ENCODE assay signal across 26 cellular contexts in genomic region chr10:59711871-59712491, GRCh38. TPM values are rescaled to one million over a fixed set of nuclear protein-coding genes. Genes with fewer than 3 reads are reported as not detected.
DNase-seq lines count a peak whose midpoint lies in the region; ATAC-seq and TF ChIP-seq lines count a peak whose summit lies in the region.
"Had no signal": no experiment of that assay in that cellular context is flagged by ENCODE, and none has a peak within 500 bp of the region (broad histone marks: within the 10 kb centered on the region; RNA-seq: fewer than 3 reads in every experiment).

No MANE protein-coding gene starts in this region.

- H4K5ac ChIP-seq in mesendoderm (ENCODE audit: low read length): no peak overlapping the region

- no peak overlapping the region for H3K18ac ChIP-seq in mesendoderm (ENCODE audit: low read length)

- H3F3A ChIP-seq in GM23248 (ENCODE audit: insufficient read depth): no peaks in the 10 kb centered on the region

- no peak overlapping the region for H2AK5ac ChIP-seq in mesendoderm (ENCODE audit: low read length)

- H2BK5ac ChIP-seq in mesendoderm (ENCODE audit: low read length): no peak overlapping the region

- H3K9me3 ChIP-seq in adrenal gland (replicated peaks in 1 of 3): no peaks in the 10 kb centered on the region
- H3K9me3 ChIP-seq in uterus: no peaks in the 10 kb centered on the region
- no peaks in the 10 kb centered on the region for H3K9me3 ChIP-seq in GM23248 (ENCODE audit: low read depth)
- H3K9me3 ChIP-seq: A549, Peyer's patch had no signal

- in situ Hi-C loops in GM23248 (cut with MboI): no loop called here

- no peaks in the 10 kb centered on the region for H4K20me1 ChIP-seq in GM23248 (ENCODE audit: insufficient read depth)

- no peaks in the 10 kb centered on the region for H3K79me1 ChIP-seq in mesendoderm (ENCODE audit: low read length)

- intact Hi-C loops in adrenal gland (cut with DNase I): no loop called here
- intact Hi-C loops in uterus (cut with DNase I; ENCODE audit: low total_unique reads): no loop called here

- H3K4me3 ChIP-seq in adrenal gland (no peak overlapping the region), mesendoderm (ENCODE audit: low read length) (no peak overlapping the region), uterus (no peak overlapping the region), GM23248 (no peak overlapping the region)
- H3K4me3 ChIP-seq: A549, Peyer's patch had no signal

- no peak overlapping the region for H4K8ac ChIP-seq in mesendoderm (ENCODE audit: low read depth, low read length)

- no peak for TF ChIP-seq CTCF in adrenal gland (IDR thresholded peaks at IDR 0.05)
- no peak for TF ChIP-seq CTCF in uterus (IDR thresholded peaks at IDR 0.05)

- no peak overlapping the region for H3K4ac ChIP-seq in mesendoderm (ENCODE audit: low read depth, low read length)

- H3K4me2 ChIP-seq in mesendoderm (ENCODE audit: low read length) (no peak overlapping the region), GM23248 (ENCODE audit: unreplicated experiment) (no peak overlapping the region)
- H3K4me2 ChIP-seq: A549 had no signal

- 30 to 42% (median 37%) methylated on average over 2 to 3 of the region's 3 CpGs for WGBS in adrenal gland, 4 donors
- no CpG with 5 or more reads among the region's 3 CpGs for WGBS in mesendoderm (ENCODE audit: extremely low coverage, insufficient coverage, low lambda C conversion rate)
- 60 to 63% methylated on average over 3 of the region's 3 CpGs for WGBS in GM23248 (ENCODE audit: low coverage in 1 of 2, low lambda C conversion rate in 2 of 2, missing lambda C conversion rate in 2 of 2), 2 experiments

- no peak overlapping the region for H2AFZ ChIP-seq in GM23248

- H3K27ac ChIP-seq in adrenal gland: peak overlapping the region in 3 of 5 donors; percentile 48 to 93 (median 51)
- H3K27ac ChIP-seq in mesendoderm (ENCODE audit: low read depth, low read length): no peak overlapping the region
- peak overlapping the region; percentile 91 for H3K27ac ChIP-seq in uterus
- no peak overlapping the region for H3K27ac ChIP-seq in GM23248
- H3K27ac ChIP-seq: A549, Peyer's patch had no signal

- H3K27me3 ChIP-seq in adrenal gland: no peaks in the 10 kb centered on the region
- H3K27me3 ChIP-seq in mesendoderm (ENCODE audit: insufficient read depth, low read length, poor library complexity): peaks cover 2% of the 10 kb centered on the region
- H3K27me3 ChIP-seq in uterus: no peaks in the 10 kb centered on the region
- H3K27me3 ChIP-seq in GM23248 (replicated peaks; ENCODE audit: insufficient read depth): peaks cover 54% of the 10 kb centered on the region
- H3K27me3 ChIP-seq: Peyer's patch had no signal

- H3K23ac ChIP-seq in mesendoderm (ENCODE audit: low read length): no peak overlapping the region

- DNase-seq in SK-N-DZ (ENCODE audit: low spot score) (peak; percentile 20), adrenal gland (peak in 6 of 7 donors; percentile 33 to 71 (median 64)), mesendoderm (peak; percentile 29), uterus (no peak), dermis blood vessel endothelial cell (no peak), GM23248 (no peak)
- DNase-seq: CD4-positive, CD25-positive, alpha-beta regulatory T cell; DMS79; H9; HFFc6; Karpas-422; NCI-H1694; NCI-H2081; NCI-H2171; NCI-H345; NCI-H524; NCI-H82; Peyer's patch had no signal

- H3K79me2 ChIP-seq in mesendoderm (ENCODE audit: control insufficient read depth, insufficient read depth, low read length) (no peaks in the 10 kb centered on the region), GM23248 (ENCODE audit: insufficient read depth) (no peaks in the 10 kb centered on the region)

- no peak overlapping the region for H3K9ac ChIP-seq in mesendoderm (ENCODE audit: low read length)
- H3K9ac ChIP-seq in GM23248: no peak overlapping the region

- H2BK15ac ChIP-seq in mesendoderm (replicated peaks; ENCODE audit: low read depth): no peak overlapping the region

- TF ChIP-seq POLR2A in adrenal gland (IDR thresholded peaks at IDR 0.05): no peak
- TF ChIP-seq POLR2A in uterus (IDR thresholded peaks at IDR 0.05): no peak

- peaks cover 7 to 22% of the 10 kb centered on the region in 2 donors for H3K4me1 ChIP-seq in adrenal gland (replicated peaks in 1 of 2)
- H3K4me1 ChIP-seq in mesendoderm (ENCODE audit: control insufficient read depth, low read depth, low read length): no peaks in the 10 kb centered on the region
- H3K4me1 ChIP-seq in uterus: peaks cover 0 to 7% of the 10 kb centered on the region in 2 donors
- H3K4me1 ChIP-seq in GM23248 (ENCODE audit: insufficient read depth): peaks cover 5% of the 10 kb centered on the region; the same call in 1 of the 2 replicates

- no peak overlapping the region for H2BK120ac ChIP-seq in mesendoderm (ENCODE audit: low read depth, low read length)

- no peak overlapping the region for H3K56ac ChIP-seq in mesendoderm (ENCODE audit: low read length)

- H3K36me3 ChIP-seq in adrenal gland (replicated peaks in 1 of 2): no peaks in the 10 kb centered on the region
- no peaks in the 10 kb centered on the region for H3K36me3 ChIP-seq in mesendoderm (ENCODE audit: control insufficient read depth, insufficient read depth, low read length)
- H3K36me3 ChIP-seq in uterus: no peaks in the 10 kb centered on the region
- H3K36me3 ChIP-seq in GM23248 (ENCODE audit: low read depth): no peaks in the 10 kb centered on the region
- H3K36me3 ChIP-seq: Peyer's patch had no signal

- no peaks in the 10 kb centered on the region for H3K9me2 ChIP-seq in GM23248 (ENCODE audit: insufficient read depth)

- no peak for ATAC-seq in HG03521 (IDR thresholded peaks at IDR 0.05; ENCODE audit: unreplicated experiment)
- ATAC-seq in HG03439 (IDR thresholded peaks at IDR 0.05; ENCODE audit: unreplicated experiment): no peak
- ATAC-seq: A549, Right ventricle myocardium inferior had no signal

RNA-seq across cellular contexts. Expression of gene SLC16A9, which starts 2.3 kb away (rescaled TPM):
- polyA plus RNA-seq in SK-N-DZ (2014; cell fraction: cytosol; rRNA removed): 14.2 and 16.4 TPM in 2 replicates
- polyA plus RNA-seq in SK-N-DZ (2014; cell fraction: nucleus; rRNA removed): 9.9 and 10.5 TPM in 2 replicates
- total RNA-seq in adrenal gland (100 to 1,000 TPM; 129 to 382 (median 230) TPM), uterus (10 to 100 TPM; 10.5 to 63.0 (median 15.9) TPM), dermis blood vessel endothelial cell (under 0.01 and 0.05 TPM in 2 replicates)
- polyA plus RNA-seq in adrenal gland (100 to 1,000 TPM; 143 to 226 (median 173) TPM), GM23248 (2016; fragmentation: Nextera tagmentation; extraction: Ambion mirVana) (not detected in 2 replicates)
- 4.9 TPM for polyA plus RNA-seq in mesendoderm (2013, experiment 1 of 2)
- polyA plus RNA-seq in mesendoderm (2013, experiment 2 of 2): 4.7 TPM
- total RNA-seq in GM23248 (2014; rRNA removed; shearing (Covaris generic)): not detected in 2 replicates
- total RNA-seq: HFFc6 had no signal
- polyA plus RNA-seq: IgD-negative memory B cell had no signal

RNA-seq across cellular contexts. Expression of gene MRLN, which starts 41.3 kb away (rescaled TPM):
- not detected in 2 replicates for polyA plus RNA-seq in SK-N-DZ (2014; cell fraction: cytosol; rRNA removed)
- not detected in 2 replicates for polyA plus RNA-seq in SK-N-DZ (2014; cell fraction: nucleus; rRNA removed)
- total RNA-seq in adrenal gland: not detected
- 1 to 10 TPM in 1 of 3 donors, under 1 TPM in 1, not detected in 1; 0.64 to 2.0 TPM for polyA plus RNA-seq in adrenal gland
- polyA plus RNA-seq in mesendoderm (2013, experiment 1 of 2): 0.21 TPM
- 0.20 TPM for polyA plus RNA-seq in mesendoderm (2013, experiment 2 of 2)
- total RNA-seq in uterus: under 1 TPM in 1 of 4 donors, not detected in 3; 0.35 TPM
- total RNA-seq in dermis blood vessel endothelial cell: not detected in 2 replicates
- not detected in 2 replicates for total RNA-seq in GM23248 (2014; rRNA removed; shearing (Covaris generic))
- polyA plus RNA-seq in GM23248 (2016; fragmentation: Nextera tagmentation; extraction: Ambion mirVana): not detected in 2 replicates
- total RNA-seq: CD4-positive, CD25-positive, alpha-beta regulatory T cell; H9; HFFc6; M059J; Peyer's patch; Right ventricle myocardium inferior; SK-MEL-5 had no signal
- polyA plus RNA-seq: A549; BJ; CD4-positive, CD25-positive, alpha-beta regulatory T cell; IgD-negative memory B cell had no signal

Comparison
In these comparisons a context has a peak if more than half of its experiments do, and no peak if none do; other contexts are left out.
1. DNase-seq: peak in SK-N-DZ (single experiment), adrenal gland (6 of 7) and mesendoderm (single experiment); none in uterus (0 of 2), dermis blood vessel endothelial cell (single experiment) and GM23248 (single experiment).
2. H3K27ac ChIP-seq: peak in adrenal gland (3 of 5) and uterus (2 of 2); none in mesendoderm (single experiment) and GM23248 (single experiment).
3. RNA of gene SLC16A9, which starts 2.3 kb away (total RNA-seq): 129 to 382 TPM in adrenal gland and 10.5 to 63.0 TPM in uterus; under 0.01 to 0.05 TPM in dermis blood vessel endothelial cell and not detected in GM23248; every median in the first group is over 10 times any median in the second.